ENCODE assay signal across 12 cellular contexts in genomic region chr20:50921055-50921454, GRCh38. TPM values are rescaled to one million over a fixed set of nuclear protein-coding genes. Genes with fewer than 3 reads are reported as not detected.
DNase-seq lines count a peak whose midpoint lies in the region; ATAC-seq and TF ChIP-seq lines count a peak whose summit lies in the region.
"Had no signal": no experiment of that assay in that cellular context is flagged by ENCODE, and none has a peak within 500 bp of the region (broad histone marks: within the 10 kb centered on the region; RNA-seq: fewer than 3 reads in every experiment).

No MANE protein-coding gene starts in this region.

- H3K27me3 ChIP-seq in CD8-positive, alpha-beta T cell (ENCODE audit: insufficient read depth, low read length) = no peaks in the 10 kb centered on the region
- H3K27me3 ChIP-seq: neutrophil, upper lobe of right lung had no signal

- no peak overlapping the region for H3K4me3 ChIP-seq in CD8-positive, alpha-beta T cell (ENCODE audit: low read depth, low read length)
- H3K4me3 ChIP-seq: upper lobe of right lung had no signal

- intact Hi-C loops in CD8-positive, alpha-beta T cell (cut with DNase I, micrococcal nuclease) = no loop called here
- intact Hi-C loops in sciatic nerve (cut with DNase I) = no loop called here

- POLR2A ChIA-PET in CD8-positive, alpha-beta T cell (lab: Charles Lee) = interaction anchor here (0.5 to 1.4 kb wide), 4 partner anchors 9 to 82 kb away, joined by 3 to 6 read pairs (median 5); partner anchors contain the start of gene ADNP

- H3K4me1 ChIP-seq in CD8-positive, alpha-beta T cell (ENCODE audit: insufficient read depth, low read length) = peaks cover 74% of the 10 kb centered on the region

- CTCF ChIA-PET in CD8-positive, alpha-beta T cell (lab: Charles Lee) = interaction anchor here (0.9 to 1.7 kb wide), 5 partner anchors 8 to 131 kb away, joined by 3 to 12 read pairs (median 4); partner anchors contain the start of gene ADNP

- no peak for TF ChIP-seq CTCF in CD8-positive, alpha-beta T cell (IDR thresholded peaks at IDR 0.05)

- ATAC-seq in CD8-positive, alpha-beta T cell = peak; percentile 71
- ATAC-seq in HG02798 (IDR thresholded peaks at IDR 0.05; ENCODE audit: poor library complexity, unreplicated experiment) (peak; percentile 38), GM21381 (IDR thresholded peaks at IDR 0.05; ENCODE audit: unreplicated experiment) (no peak), sciatic nerve (no peak)
- no peak for ATAC-seq in activated naive CD8-positive, alpha-beta T cell treated with anti-CD3 and anti-CD28 coated beads, Interleukin-2, amount 50 U/mL, for 24 hours

- no peaks in the 10 kb centered on the region for H3K9me3 Mint-ChIP-seq in CD8-positive, alpha-beta T cell
- H3K9me3 Mint-ChIP-seq in activated naive CD8-positive, alpha-beta T cell treated with anti-CD3 and anti-CD28 coated beads, Interleukin-2, amount 50 U/mL, for 24 hours = no peaks in the 10 kb centered on the region

- peaks cover 41% of the 10 kb centered on the region for H3K36me3 Mint-ChIP-seq in CD8-positive, alpha-beta T cell
- peaks cover 36% of the 10 kb centered on the region for H3K36me3 Mint-ChIP-seq in activated naive CD8-positive, alpha-beta T cell treated with anti-CD3 and anti-CD28 coated beads, Interleukin-2, amount 50 U/mL, for 24 hours (ENCODE audit: low read depth)

- no peak overlapping the region for H3K27ac ChIP-seq in CD8-positive, alpha-beta T cell (ENCODE audit: low read depth, low read length)
- H3K27ac ChIP-seq: neutrophil had no signal

- no peaks in the 10 kb centered on the region for H3K27me3 Mint-ChIP-seq in CD8-positive, alpha-beta T cell (ENCODE audit: low read depth)
- H3K27me3 Mint-ChIP-seq in activated naive CD8-positive, alpha-beta T cell treated with anti-CD3 and anti-CD28 coated beads, Interleukin-2, amount 50 U/mL, for 24 hours = no peaks in the 10 kb centered on the region

- DNase-seq in CD8-positive, alpha-beta T cell = no peak
- DNase-seq in activated naive CD8-positive, alpha-beta T cell treated with anti-CD3 and anti-CD28 coated beads, Interleukin-2, amount 50 U/mL, for 24 hours = no peak
- DNase-seq in kidney glomerular epithelial cell (lab: John Stamatoyannopoulos, UW) = peak; percentile 6
- DNase-seq in putamen (ENCODE audit: low spot score) = no peak
- DNase-seq in superior temporal gyrus (ENCODE audit: extremely low spot score) = no peak
- no peak for DNase-seq in sciatic nerve (ENCODE audit: low spot score)
- DNase-seq: activated CD8-positive, alpha-beta memory T cell treated with anti-CD3 and anti-CD28 coated beads, Interleukin-2, amount 50 U/mL, for 4 hours; NCI-H2107; upper lobe of right lung had no signal

- H3K9me3 ChIP-seq in CD8-positive, alpha-beta T cell (ENCODE audit: low read length) = no peaks in the 10 kb centered on the region
- H3K9me3 ChIP-seq: neutrophil, upper lobe of right lung had no signal

- peak overlapping the region; percentile 45 for H3K27ac Mint-ChIP-seq in CD8-positive, alpha-beta T cell
- peak overlapping the region; percentile 35 for H3K27ac Mint-ChIP-seq in activated naive CD8-positive, alpha-beta T cell treated with anti-CD3 and anti-CD28 coated beads, Interleukin-2, amount 50 U/mL, for 24 hours

- no peaks in the 10 kb centered on the region for H3K36me3 ChIP-seq in CD8-positive, alpha-beta T cell (ENCODE audit: insufficient read depth, low read length)

- H3K4me1 Mint-ChIP-seq in CD8-positive, alpha-beta T cell (ENCODE audit: low read depth) = peaks cover 89% of the 10 kb centered on the region
- peaks cover 86% of the 10 kb centered on the region for H3K4me1 Mint-ChIP-seq in activated naive CD8-positive, alpha-beta T cell treated with anti-CD3 and anti-CD28 coated beads, Interleukin-2, amount 50 U/mL, for 24 hours

- no peak overlapping the region for H3K4me3 Mint-ChIP-seq in CD8-positive, alpha-beta T cell
- no peak overlapping the region for H3K4me3 Mint-ChIP-seq in activated naive CD8-positive, alpha-beta T cell treated with anti-CD3 and anti-CD28 coated beads, Interleukin-2, amount 50 U/mL, for 24 hours

RNA-seq across cellular contexts. Expression of gene ADNP, which starts 10.2 kb away (rescaled TPM):
- 10 to 100 TPM; 41.5 to 45.5 TPM for total RNA-seq in CD8-positive, alpha-beta T cell
- 57.6 TPM for total RNA-seq in sciatic nerve

RNA-seq across cellular contexts. Expression of gene DPM1, which starts 37.3 kb away (rescaled TPM):
- total RNA-seq in CD8-positive, alpha-beta T cell = 10 to 100 TPM; 54.1 to 54.7 TPM
- 32.9 TPM for total RNA-seq in sciatic nerve

RNA-seq across cellular contexts. Expression of gene MOCS3, which starts 37.6 kb away (rescaled TPM):
- total RNA-seq in CD8-positive, alpha-beta T cell = 1 to 10 TPM; 3.6 to 4.1 TPM
- 3.1 TPM for total RNA-seq in sciatic nerve

Comparison
In these comparisons a context has a peak if more than half of its experiments do, and no peak if none do; other contexts are left out.
1. ATAC-seq: peak in CD8-positive, alpha-beta T cell (single experiment) and HG02798 (single experiment); none in activated naive CD8-positive, alpha-beta T cell treated with anti-CD3 and anti-CD28 coated beads, Interleukin-2, amount 50 U/mL, for 24 hours (single experiment), GM21381 (single experiment) and sciatic nerve (single experiment).